11 cellular contexts compared by ENCODE assay signal in genomic region chr19:18964121-18964520, GRCh38.
"Had no signal": no experiment of that assay in that cellular context is flagged by ENCODE, and none has a peak within 500 bp of the region (broad histone marks: within the 10 kb centered on the region; RNA-seq: fewer than 3 reads in every experiment).

No MANE protein-coding gene starts in this region.

- H3K9ac ChIP-seq: GM23248 had no signal

- H3K36me3 ChIP-seq: HAP-1 had no signal

- FAIRE-seq: H1, H54 had no signal

- ATAC-seq: GM23338, HCT116 had no signal

- DNase-seq: GM23248, GOT3, H7, H9, HCEC 1CT, HFFc6 had no signal

- H3K27ac ChIP-seq: GM23248 had no signal

- H2AFZ ChIP-seq: GM23248, GM23338 had no signal

- H3K4me2 ChIP-seq: GM23338 had no signal

- H3K9me3 ChIP-seq: HAP-1 had no signal

- H3K4me3 ChIP-seq: GM23248, GM23338, HAP-1 had no signal
